Comparison of ENCODE assay signal across 9 cellular contexts in the genomic region with DNA sequence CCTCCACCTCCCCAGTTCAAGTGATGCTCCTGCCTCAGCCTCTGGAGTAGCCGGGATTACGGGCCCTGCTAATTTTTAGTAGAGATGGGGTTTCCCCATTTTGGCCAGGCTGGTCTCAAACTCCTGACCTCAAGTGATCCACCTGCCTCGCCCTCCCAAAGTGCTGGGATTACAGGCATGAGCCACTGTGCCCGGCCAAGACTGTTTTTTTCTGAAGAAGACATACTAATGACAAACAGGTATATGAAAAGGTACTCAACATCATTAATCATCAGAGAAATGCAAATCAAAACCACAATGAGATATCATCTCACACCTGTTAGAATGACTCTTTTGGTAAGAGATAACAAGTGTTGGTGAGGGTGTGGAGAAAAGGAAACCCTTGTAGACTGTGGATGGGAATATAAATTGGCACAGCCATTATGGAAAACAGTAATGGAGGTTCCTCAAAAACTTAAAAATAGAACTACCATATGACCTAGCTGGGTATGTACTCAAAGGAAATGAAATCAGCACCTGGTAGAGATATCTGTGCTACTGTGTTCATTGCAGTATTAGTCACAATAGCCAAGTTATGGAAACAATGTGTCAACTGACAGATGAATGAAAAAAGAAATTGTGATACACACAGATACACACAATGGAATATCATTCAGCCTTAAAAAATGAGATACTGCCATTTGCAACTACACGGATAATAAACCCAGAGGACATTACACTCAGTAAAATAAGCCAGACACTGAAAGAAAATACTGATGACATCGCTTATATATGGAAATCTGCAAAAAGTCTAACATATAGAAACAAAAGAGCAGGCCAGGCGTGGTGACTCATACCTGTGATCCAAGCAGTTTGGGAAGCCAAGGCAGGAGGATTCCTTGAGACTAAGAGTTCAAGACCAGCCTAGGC. TPM values are rescaled to one million over a fixed set of nuclear protein-coding genes. Genes with fewer than 3 reads are reported as not detected.
DNase-seq lines count a peak whose midpoint lies in the region; ATAC-seq and TF ChIP-seq lines count a peak whose summit lies in the region.
"Had no signal": no experiment of that assay in that cellular context is flagged by ENCODE, and none has a peak within 500 bp of the region (broad histone marks: within the 10 kb centered on the region; RNA-seq: fewer than 3 reads in every experiment).

No MANE protein-coding gene starts in this region.

- CTCF ChIA-PET in MCF 10A (lab: Yijun Ruan, JAX), result interaction anchor here (0.8 kb wide), 1 partner anchor 40 kb away, joined by 4 read pairs; no protein-coding TSS in a partner anchor
- CTCF ChIA-PET in activated CD8-positive, alpha-beta T cell treated with anti-CD3 and anti-CD28 coated beads, Interleukin-2, amount 10 ng/mL, durations not matched to agents 7 days and 5 days (lab: Charles Lee), result interaction anchor here (1.1 to 1.5 kb wide), 2 partner anchors 128 to 130 kb away, joined by 3 to 8 read pairs; no protein-coding TSS in a partner anchor

- no TSS peak for BruUV-seq in MCF 10A (replicated peaks; lab: Mats Ljungman, UMichigan)

- H3K27ac ChIP-seq in breast epithelium (no peak overlapping the region), aorta (ENCODE audit: low read depth in 1 of 2, low read length in 2 of 2) (no peak overlapping the region)

- 92 to 96% methylated on average over 7 of the region's 7 CpGs for WGBS in aorta, 2 donors

- H3K27me3 ChIP-seq in breast epithelium (no peaks in the 10 kb centered on the region), aorta (ENCODE audit: control insufficient read depth in 1 of 2, insufficient read depth in 2 of 2, low read length in 1 of 2) (no peaks in the 10 kb centered on the region)

- H3K9me3 Mint-ChIP-seq in MCF 10A (ENCODE audit: unreplicated experiment), result no peaks in the 10 kb centered on the region
- no peaks in the 10 kb centered on the region for H3K9me3 Mint-ChIP-seq in activated CD8-positive, alpha-beta T cell treated with anti-CD3 and anti-CD28 coated beads, Interleukin-2, amount 10 ng/mL, durations not matched to agents 7 days and 5 days (ENCODE audit: insufficient read depth)
- H3K9me3 Mint-ChIP-seq in stimulated activated memory B cell treated with anti-CD40 and anti-IgM and Interleukin-4, amounts not matched to agents 10 μg/mL and 1 μg/mL and 100 μg/mL, for 72 hours, result no peaks in the 10 kb centered on the region

- H3K4me1 ChIP-seq in breast epithelium (peaks cover 0 to 5% of the 10 kb centered on the region in 2 donors), aorta (ENCODE audit: control insufficient read depth in 1 of 2, insufficient read depth in 2 of 2, low read length in 2 of 2) (no peaks in the 10 kb centered on the region)

- H3K36me3 Mint-ChIP-seq in MCF 10A (ENCODE audit: insufficient read depth, unreplicated experiment), result no peaks in the 10 kb centered on the region
- peaks cover 74% of the 10 kb centered on the region for H3K36me3 Mint-ChIP-seq in activated CD8-positive, alpha-beta T cell treated with anti-CD3 and anti-CD28 coated beads, Interleukin-2, amount 10 ng/mL, durations not matched to agents 7 days and 5 days (ENCODE audit: low read depth)
- H3K36me3 Mint-ChIP-seq in stimulated activated memory B cell treated with anti-CD40 and anti-IgM and Interleukin-4, amounts not matched to agents 10 μg/mL and 1 μg/mL and 100 μg/mL, for 72 hours, result peaks cover 32% of the 10 kb centered on the region

- TF ChIP-seq CTCF in MCF 10A (IDR thresholded peaks at IDR 0.05; ENCODE audit: unreplicated experiment) (no peak), breast epithelium (IDR thresholded peaks at IDR 0.05) (no peak)

- no peaks in the 10 kb centered on the region for H3K36me3 ChIP-seq in breast epithelium
- no peaks in the 10 kb centered on the region for H3K36me3 ChIP-seq in aorta (ENCODE audit: control insufficient read depth in 1 of 2, insufficient read depth in 2 of 2, low read length in 1 of 2)

- DNase-seq in MCF 10A (ENCODE audit: unreplicated experiment) (peak; percentile 15), breast epithelium (ENCODE audit: low spot score in 2 of 2) (no peak), aorta (no peak), NCI-H1105 treated with DMSO at 0.1 percent for 48 hours (lab: John Stamatoyannopoulos, UW) (no peak), 8988T (no peak)
- no peak for DNase-seq in activated CD8-positive, alpha-beta T cell treated with anti-CD3 and anti-CD28 coated beads, Interleukin-2, amount 10 ng/mL, durations not matched to agents 7 days and 5 days
- DNase-seq: DMS53 had no signal

- no peaks in the 10 kb centered on the region for H3K27me3 Mint-ChIP-seq in MCF 10A (ENCODE audit: insufficient read depth, unreplicated experiment)
- H3K27me3 Mint-ChIP-seq in activated CD8-positive, alpha-beta T cell treated with anti-CD3 and anti-CD28 coated beads, Interleukin-2, amount 10 ng/mL, durations not matched to agents 7 days and 5 days (ENCODE audit: low read depth), result no peaks in the 10 kb centered on the region
- no peaks in the 10 kb centered on the region for H3K27me3 Mint-ChIP-seq in stimulated activated memory B cell treated with anti-CD40 and anti-IgM and Interleukin-4, amounts not matched to agents 10 μg/mL and 1 μg/mL and 100 μg/mL, for 72 hours

- TF ChIP-seq POLR2A in breast epithelium (IDR thresholded peaks at IDR 0.05), result no peak

- peaks cover 35% of the 10 kb centered on the region for H3K4me1 Mint-ChIP-seq in MCF 10A (ENCODE audit: insufficient read depth, unreplicated experiment)
- H3K4me1 Mint-ChIP-seq in activated CD8-positive, alpha-beta T cell treated with anti-CD3 and anti-CD28 coated beads, Interleukin-2, amount 10 ng/mL, durations not matched to agents 7 days and 5 days (ENCODE audit: low read depth), result peaks cover 70% of the 10 kb centered on the region
- H3K4me1 Mint-ChIP-seq in stimulated activated memory B cell treated with anti-CD40 and anti-IgM and Interleukin-4, amounts not matched to agents 10 μg/mL and 1 μg/mL and 100 μg/mL, for 72 hours, result peaks cover 42% of the 10 kb centered on the region

- H3K27ac Mint-ChIP-seq in MCF 10A (ENCODE audit: low read depth, unreplicated experiment), result no peak overlapping the region
- H3K27ac Mint-ChIP-seq in activated CD8-positive, alpha-beta T cell treated with anti-CD3 and anti-CD28 coated beads, Interleukin-2, amount 10 ng/mL, durations not matched to agents 7 days and 5 days, result peak overlapping the region; percentile 71
- H3K27ac Mint-ChIP-seq in stimulated activated memory B cell treated with anti-CD40 and anti-IgM and Interleukin-4, amounts not matched to agents 10 μg/mL and 1 μg/mL and 100 μg/mL, for 72 hours, result peak overlapping the region; percentile 45

- no peaks in the 10 kb centered on the region for H3K9me3 ChIP-seq in breast epithelium
- H3K9me3 ChIP-seq in aorta (ENCODE audit: control insufficient read depth, low read length), result no peaks in the 10 kb centered on the region

- H3K4me3 Mint-ChIP-seq in MCF 10A (ENCODE audit: unreplicated experiment), result no peak overlapping the region
- H3K4me3 Mint-ChIP-seq in activated CD8-positive, alpha-beta T cell treated with anti-CD3 and anti-CD28 coated beads, Interleukin-2, amount 10 ng/mL, durations not matched to agents 7 days and 5 days, result peak overlapping the region; percentile 12
- no peak overlapping the region for H3K4me3 Mint-ChIP-seq in stimulated activated memory B cell treated with anti-CD40 and anti-IgM and Interleukin-4, amounts not matched to agents 10 μg/mL and 1 μg/mL and 100 μg/mL, for 72 hours

- POLR2A ChIA-PET in MCF 10A (lab: Yijun Ruan, JAX), result interaction anchor here (0.6 to 5.9 kb wide), 4 partner anchors 12 to 34 kb away, joined by 3 to 60 read pairs (median 4); partner anchors contain the start of gene SOS1
- POLR2A ChIA-PET in activated CD8-positive, alpha-beta T cell treated with anti-CD3 and anti-CD28 coated beads, Interleukin-2, amount 10 ng/mL, durations not matched to agents 7 days and 5 days (lab: Charles Lee), result no interaction called here

- ATAC-seq in HG02885 (IDR thresholded peaks at IDR 0.05; ENCODE audit: poor library complexity, unreplicated experiment) (peak; percentile 84), aorta (ENCODE audit: low FRiP score) (no peak)
- ATAC-seq in activated CD8-positive, alpha-beta T cell treated with anti-CD3 and anti-CD28 coated beads, Interleukin-2, amount 10 ng/mL, durations not matched to agents 7 days and 5 days, result peak; percentile 69
- ATAC-seq in stimulated activated memory B cell treated with anti-CD40 and anti-IgM and Interleukin-4, amounts not matched to agents 10 μg/mL and 1 μg/mL and 100 μg/mL, for 72 hours, result peak; percentile 73

- intact Hi-C loops in MCF 10A (cut with micrococcal nuclease), result no loop called here
- intact Hi-C loops in breast epithelium (cut with DNase I; ENCODE audit: low total_unique reads), result no loop called here
- intact Hi-C loops in aorta (cut with DNase I), result no loop called here

- H3K4me3 ChIP-seq in breast epithelium (no peak overlapping the region), aorta (ENCODE audit: low read length in 2 of 2) (no peak overlapping the region)

RNA-seq across cellular contexts. Expression of gene SOS1, which starts 20.8 kb away (rescaled TPM):
- 18.5 and 23.3 TPM in 2 replicates for total RNA-seq in MCF 10A (2022)
- total RNA-seq in breast epithelium, result 10 to 100 TPM; 33.4 to 49.0 (median 37.0) TPM
- 100 to 1,000 TPM; 209 to 243 TPM for total RNA-seq in activated CD8-positive, alpha-beta T cell treated with anti-CD3 and anti-CD28 coated beads, Interleukin-2, amount 10 ng/mL, durations not matched to agents 7 days and 5 days
- total RNA-seq in aorta, result 10 to 100 TPM; 45.3 to 67.9 TPM
- polyA plus RNA-seq in aorta, result 10 to 100 TPM in 1 of 2 donors, 1 to 10 TPM in 1; 7.6 to 20.6 TPM
